17 cellular contexts compared by ENCODE assay signal in genomic region chr13:51717786-51718398, GRCh38.
DNase-seq lines count a peak whose midpoint lies in the region; ATAC-seq and TF ChIP-seq lines count a peak whose summit lies in the region.
"Had no signal": no experiment of that assay in that cellular context is flagged by ENCODE, and none has a peak within 500 bp of the region (broad histone marks: within the 10 kb centered on the region; RNA-seq: fewer than 3 reads in every experiment).

No MANE protein-coding gene starts in this region.

- H3K4me3 Mint-ChIP-seq in HFFc6, result no peak overlapping the region
- H3K4me3 Mint-ChIP-seq in activated T-helper 17 cell treated with anti-CD3 and anti-CD28 coated beads, Interleukin-2, amount 50 U/mL, for 72 hours, result no peak overlapping the region
- H3K4me3 Mint-ChIP-seq: activated T-cell treated with anti-CD3 and anti-CD28 coated beads, Interleukin-2, amount 50 U/mL, for 72 hours; memory B cell; nephron had no signal

- in situ Hi-C loops in gastrocnemius medialis (cut with MboI; ENCODE audit: low sequenced_read_pairs in 4 of 4), result no loop called here

- H3K4me1 ChIP-seq in esophagus squamous epithelium (peaks cover 0 to 30% (median 4%) of the 10 kb centered on the region in 3 donors), gastrocnemius medialis (peaks cover 0 to 11% of the 10 kb centered on the region in 2 donors)
- H3K4me1 ChIP-seq: Caco-2 had no signal

- WGBS in esophagus squamous epithelium, 2 donors, result 90 to 100% methylated on average over 1 of the region's 1 CpG

- no peaks in the 10 kb centered on the region for H3K27me3 Mint-ChIP-seq in HFFc6 (ENCODE audit: insufficient read depth)
- H3K27me3 Mint-ChIP-seq in activated T-helper 17 cell treated with anti-CD3 and anti-CD28 coated beads, Interleukin-2, amount 50 U/mL, for 72 hours, result no peaks in the 10 kb centered on the region
- H3K27me3 Mint-ChIP-seq: memory B cell had no signal

- TF ChIP-seq CTCF in AG10803 (conservative IDR thresholded peaks at IDR 0.05; ENCODE audit: low read length) (no peak), HFFc6 (IDR thresholded peaks at IDR 0.05) (no peak), esophagus squamous epithelium (IDR thresholded peaks at IDR 0.05) (no peak), gastrocnemius medialis (IDR thresholded peaks at IDR 0.05 in 4 of 5, conservative IDR thresholded peaks at IDR 0.05 in 1 of 5) (no peak)

- peaks cover 83% of the 10 kb centered on the region for H3K4me1 Mint-ChIP-seq in HFFc6 (ENCODE audit: low read depth)
- peaks cover 10% of the 10 kb centered on the region for H3K4me1 Mint-ChIP-seq in activated T-helper 17 cell treated with anti-CD3 and anti-CD28 coated beads, Interleukin-2, amount 50 U/mL, for 72 hours
- H3K4me1 Mint-ChIP-seq: nephron had no signal

- peaks cover 0 to 21% (median 0%) of the 10 kb centered on the region in 3 donors for H3K36me3 ChIP-seq in esophagus squamous epithelium
- H3K36me3 ChIP-seq in gastrocnemius medialis, result no peaks in the 10 kb centered on the region

- H3K9me3 ChIP-seq in esophagus squamous epithelium, result no peaks in the 10 kb centered on the region
- H3K9me3 ChIP-seq in gastrocnemius medialis, result no peaks in the 10 kb centered on the region
- H3K9me3 ChIP-seq: Caco-2 had no signal

- peak; percentile 24 for ATAC-seq in activated T-helper 17 cell treated with anti-CD3 and anti-CD28 coated beads, Interleukin-2, amount 50 U/mL, for 72 hours (replicated peaks)
- ATAC-seq in gastrocnemius medialis (no peak), left cardiac atrium (no peak)

- H3K4me3 ChIP-seq in AG10803 (ENCODE audit: low read length), result no peak overlapping the region
- H3K4me3 ChIP-seq in esophagus squamous epithelium, result no peak overlapping the region
- H3K4me3 ChIP-seq in gastrocnemius medialis, result no peak overlapping the region

- no peaks in the 10 kb centered on the region for H3K27me3 ChIP-seq in esophagus squamous epithelium
- no peaks in the 10 kb centered on the region for H3K27me3 ChIP-seq in gastrocnemius medialis

- H3K27ac ChIP-seq in esophagus squamous epithelium (no peak overlapping the region), gastrocnemius medialis (no peak overlapping the region)

- peak overlapping the region; percentile 69 for H3K27ac Mint-ChIP-seq in HFFc6
- H3K27ac Mint-ChIP-seq in activated T-helper 17 cell treated with anti-CD3 and anti-CD28 coated beads, Interleukin-2, amount 50 U/mL, for 72 hours, result peak overlapping the region; percentile 28
- H3K27ac Mint-ChIP-seq: activated T-cell treated with anti-CD3 and anti-CD28 coated beads, Interleukin-2, amount 50 U/mL, for 72 hours; nephron had no signal

- H3K36me3 Mint-ChIP-seq in HFFc6 (ENCODE audit: low read depth), result peaks cover 42% of the 10 kb centered on the region
- peaks cover 12% of the 10 kb centered on the region for H3K36me3 Mint-ChIP-seq in activated T-helper 17 cell treated with anti-CD3 and anti-CD28 coated beads, Interleukin-2, amount 50 U/mL, for 72 hours (ENCODE audit: low read depth)

- DNase-seq in AG10803 (ENCODE audit: low read depth), result peak; percentile 52
- peak; percentile 5 for DNase-seq in HFFc6
- peak; percentile 37 for DNase-seq in kidney tubule cell (ENCODE audit: low spot score)
- DNase-seq in NCI-H526 treated with DMSO at 0.1 percent for 48 hours (lab: John Stamatoyannopoulos, UW), result no peak
- no peak for DNase-seq in esophagus squamous epithelium (lab: John Stamatoyannopoulos, UW)
- no peak for DNase-seq in gastrocnemius medialis
- no peak for DNase-seq in left cardiac atrium
- DNase-seq: activated CD4-positive, alpha-beta T cell treated with anti-CD3 and anti-CD28 coated beads, Interleukin-2, amount 50 U/mL, for 4 hours; activated T-cell treated with anti-CD3 and anti-CD28 coated beads, Interleukin-2, amount 50 U/mL, for 72 hours; Caco-2; Kasumi-1; NCI-H1417 treated with DMSO at 0.1 percent for 48 hours; NCI-H774; stimulated activated CD4-positive, alpha-beta T cell treated with anti-CD3 and anti-CD28 coated beads, Interleukin-1b, Interleukin-23, amount 100 ng/mL, for 48 hours had no signal

- TF ChIP-seq POLR2A in esophagus squamous epithelium (IDR thresholded peaks at IDR 0.05) (no peak), gastrocnemius medialis (IDR thresholded peaks at IDR 0.05) (no peak)

- no peaks in the 10 kb centered on the region for H3K9me3 Mint-ChIP-seq in HFFc6
- H3K9me3 Mint-ChIP-seq in activated T-helper 17 cell treated with anti-CD3 and anti-CD28 coated beads, Interleukin-2, amount 50 U/mL, for 72 hours, result no peaks in the 10 kb centered on the region
- H3K9me3 Mint-ChIP-seq: activated T-cell treated with anti-CD3 and anti-CD28 coated beads, Interleukin-2, amount 50 U/mL, for 72 hours; memory B cell; nephron had no signal

- intact Hi-C loops in esophagus squamous epithelium (cut with DNase I) (no loop called here), gastrocnemius medialis (cut with DNase I; ENCODE audit: low total_unique reads) (no loop called here), left cardiac atrium (cut with DNase I) (no loop called here)

Comparison
In these comparisons a context has a peak if more than half of its experiments do, and no peak if none do; other contexts are left out.
1. DNase-seq: peak in AG10803 (single experiment), HFFc6 (single experiment) and kidney tubule cell (single experiment); none in NCI-H526 treated with DMSO at 0.1 percent for 48 hours (single experiment), esophagus squamous epithelium (single experiment), gastrocnemius medialis (0 of 2) and left cardiac atrium (single experiment).